ENCODE assay signal across 9 cellular contexts in genomic region chr11:89097956-89098355, GRCh38. TPM values are rescaled to one million over a fixed set of nuclear protein-coding genes. Genes with fewer than 3 reads are reported as not detected.
DNase-seq lines count a peak whose midpoint lies in the region; ATAC-seq, FAIRE-seq and TF ChIP-seq lines count a peak whose summit lies in the region.
"Not testable (repeated sequence)": the region's sequence is repeated elsewhere in the genome, so short reads cannot be mapped to it uniquely, and the experiment has no call there.
"Had no signal": no experiment of that assay in that cellular context is flagged by ENCODE, and none has a peak within 500 bp of the region (broad histone marks: within the 10 kb centered on the region; RNA-seq: fewer than 3 reads in every experiment).

No MANE protein-coding gene starts in this region.

- H3K27ac ChIP-seq in SU-DHL-6 (ENCODE audit: low read depth, low read length); kidney (ENCODE audit: low read depth in 2 of 2, low read length in 2 of 2); small intestine (ENCODE audit: low read depth in 1 of 2, low read length in 1 of 2): not testable (repeated sequence)

- intact Hi-C loops in kidney (cut with DNase I) = not testable (repeated sequence)

- H4K20me1 ChIP-seq in SU-DHL-6 (ENCODE audit: low read depth, low read length) = not testable (repeated sequence)

- H3K4me2 ChIP-seq in SU-DHL-6 (ENCODE audit: low read depth, low read length, poor library complexity, severe bottlenecking) = not testable (repeated sequence)

- DNase-seq in COLO829 (ENCODE audit: low spot score) (peak; percentile 1), dermis blood vessel endothelial cell (peak; percentile 52), small intestine (peak; percentile 1)
- DNase-seq in kidney = not testable (repeated sequence)

- H3K9me3 ChIP-seq in SU-DHL-6 (ENCODE audit: insufficient read depth, low read length); kidney (ENCODE audit: control insufficient read depth in 1 of 2, low read length in 2 of 2); small intestine (ENCODE audit: control insufficient read depth, low read depth): not testable (repeated sequence)

- H3K36me3 ChIP-seq in SU-DHL-6 (ENCODE audit: low read length); kidney (ENCODE audit: control insufficient read depth in 1 of 2, insufficient read depth in 2 of 2, low read length in 2 of 2); small intestine (ENCODE audit: control insufficient read depth in 2 of 2, insufficient read depth in 2 of 2, low read length in 2 of 2): not testable (repeated sequence)

- FAIRE-seq in kidney (lab: Jason Lieb, UNC) (peak; percentile 42), small intestine (lab: Jason Lieb, UNC) (peak; percentile 30)

- peak; percentile 87 for ATAC-seq in GM19043 (IDR thresholded peaks at IDR 0.05; ENCODE audit: low read depth, unreplicated experiment)
- ATAC-seq in HG02798 (IDR thresholded peaks at IDR 0.05; ENCODE audit: poor library complexity, unreplicated experiment) = peak; percentile 91

- H3K4me1 ChIP-seq in kidney (ENCODE audit: control insufficient read depth in 1 of 2, insufficient read depth in 1 of 2, low read depth in 1 of 2, low read length in 2 of 2); small intestine (ENCODE audit: control insufficient read depth in 2 of 2, insufficient read depth in 1 of 2, low read depth in 1 of 2, low read length in 1 of 2): not testable (repeated sequence)

- not testable (repeated sequence) for H2AFZ ChIP-seq in SU-DHL-6 (ENCODE audit: low read depth, low read length, severe bottlenecking)

- H3K79me2 ChIP-seq in SU-DHL-6 (ENCODE audit: insufficient read depth, low read length) = not testable (repeated sequence)

- H3F3A ChIP-seq in SU-DHL-6 (ENCODE audit: insufficient read depth) = not testable (repeated sequence)

- H3K4me3 ChIP-seq in SU-DHL-6 (ENCODE audit: insufficient read depth, low read length, poor library complexity, severe bottlenecking); kidney (ENCODE audit: low read length in 2 of 2); small intestine (ENCODE audit: low read depth in 1 of 2, low read length in 2 of 2): not testable (repeated sequence)

- not testable (repeated sequence) for H3K9me2 ChIP-seq in SU-DHL-6 (replicated peaks; ENCODE audit: insufficient read depth, low read length)

- peak; percentile 59 for TF ChIP-seq CTCF in LNCAP (IDR thresholded peaks at IDR 0.05)
- TF ChIP-seq CTCF in SU-DHL-6 (IDR thresholded peaks at IDR 0.05; ENCODE audit: insufficient read depth, low read length, poor library complexity, severe bottlenecking) = peak; percentile 51
- peak; percentile 38 for TF ChIP-seq CTCF in kidney (IDR thresholded peaks at IDR 0.05; ENCODE audit: borderline replicate concordance, extremely low read depth, insufficient read depth)

- H3K9ac ChIP-seq in SU-DHL-6 (ENCODE audit: low read length); kidney (ENCODE audit: low read length in 2 of 2): not testable (repeated sequence)

- H3K27me3 ChIP-seq in SU-DHL-6 (ENCODE audit: low read length); small intestine (ENCODE audit: control insufficient read depth in 2 of 2, insufficient read depth in 2 of 2, low read length in 2 of 2): not testable (repeated sequence)

- 87 to 90% (median 90%) methylated on average over 1 of the region's 1 CpG for WGBS in small intestine, 3 donors

RNA-seq across cellular contexts. Expression of gene GRM5, which starts 32.2 kb away (rescaled TPM):
- total RNA-seq in dermis blood vessel endothelial cell = under 0.01 TPM in 1 of 2 replicates, not detected in the other
- total RNA-seq in kidney = 0.63 TPM
- 0.06 TPM for polyA plus RNA-seq in kidney (ENCODE audit: insufficient read depth, low read depth, low replicate concordance)
- not detected for polyA plus RNA-seq in small intestine
- total RNA-seq: mononuclear cell had no signal
